ENCODE assay signal across 8 cellular contexts in genomic region chr3:157543491-157544035, GRCh38. TPM values are rescaled to one million over a fixed set of nuclear protein-coding genes. Genes with fewer than 3 reads are reported as not detected.
A peak's percentile ranks its signal among the peaks of the same experiment; 100 is the strongest.
DNase-seq lines count a peak whose midpoint lies in the region; ATAC-seq and TF ChIP-seq lines count a peak whose summit lies in the region.

No MANE protein-coding gene starts in this region.

- no peaks in the 10 kb centered on the region for H3K27me3 ChIP-seq in brain microvascular endothelial cell (replicated peaks)
- no peaks in the 10 kb centered on the region for H3K27me3 ChIP-seq in right cardiac atrium (ENCODE audit: control insufficient read depth, insufficient read depth)

- peak overlapping the region; percentile 41 for H3K27ac Mint-ChIP-seq in Calu3 (ENCODE audit: unreplicated experiment)

- CTCF ChIA-PET in Calu3 (lab: Charles Lee), result interaction anchor here (0.6 to 3.4 kb wide), 7 partner anchors 12 to 938 kb away, joined by 3 to 27 read pairs (median 5); partner anchors contain the start of gene VEPH1

- H3K36me3 Mint-ChIP-seq in Calu3 (ENCODE audit: insufficient read depth, unreplicated experiment), result peaks cover 15% of the 10 kb centered on the region

- H3K9me3 ChIP-seq in right cardiac atrium (ENCODE audit: control insufficient read depth, low read length), result peaks cover 2% of the 10 kb centered on the region

- BruUV-seq in Calu3 (replicated peaks; lab: Mats Ljungman, UMichigan), result TSS peak; percentile 53

- in situ Hi-C loops in brain microvascular endothelial cell (cut with HindIII; ENCODE audit: low pct_ligation_motif_present, low sequenced_read_pairs), result no loop called here

- H3K9me3 Mint-ChIP-seq in Calu3 (ENCODE audit: low read depth, unreplicated experiment), result peaks cover 4% of the 10 kb centered on the region

- ATAC-seq in right cardiac atrium, result peak; percentile 9 to 32

- no peaks in the 10 kb centered on the region for H3K27me3 Mint-ChIP-seq in Calu3 (ENCODE audit: unreplicated experiment)

- no peaks in the 10 kb centered on the region for H3K36me3 ChIP-seq in brain microvascular endothelial cell (replicated peaks)

- TF ChIP-seq CTCF in Calu3 (IDR thresholded peaks at IDR 0.05; ENCODE audit: unreplicated experiment) (no peak), brain microvascular endothelial cell (IDR thresholded peaks at IDR 0.05; ENCODE audit: low read depth, low read length, missing control alignments) (no peak), retinal pigment epithelial cell (conservative IDR thresholded peaks at IDR 0.05; ENCODE audit: low read depth, low read length) (no peak)

- DNase-seq in Calu3 (no peak), brain microvascular endothelial cell (no peak), right cardiac atrium (peak in 1 of 3 donors; percentile 28), retinal pigment epithelial cell (ENCODE audit: low read depth) (no peak), NAMALWA (ENCODE audit: low spot score) (no peak), UCSD-AML1 (lab: John Stamatoyannopoulos, UW; ENCODE audit: unreplicated experiment) (no peak), NCI-H187 treated with DMSO at 0.1 percent for 48 hours (lab: John Stamatoyannopoulos, UW) (no peak)
- DNase-seq in stimulated activated CD4-positive, alpha-beta T cell treated with anti-CD3 and anti-CD28 coated beads, Interleukin-2, amount 100 ng/mL, for 24 hours, result no peak

- peaks cover 2% of the 10 kb centered on the region for H3K4me1 ChIP-seq in right cardiac atrium (ENCODE audit: control insufficient read depth, insufficient read depth, low read length)

- 68% methylated on average over 14 of the region's 14 CpGs for WGBS in right cardiac atrium

- intact Hi-C loops in Calu3 (cut with micrococcal nuclease; ENCODE audit: unreplicated experiment), result no loop called here
- intact Hi-C loops in right cardiac atrium (cut with DNase I), result no loop called here

- H3K4me1 Mint-ChIP-seq in Calu3 (ENCODE audit: low read depth, unreplicated experiment), result peaks cover 12% of the 10 kb centered on the region

- H3K4me3 Mint-ChIP-seq in Calu3 (ENCODE audit: low read depth, unreplicated experiment), result peak overlapping the region; percentile 82

- H3K4me3 ChIP-seq in brain microvascular endothelial cell (ENCODE audit: low read depth, low read length) (peak overlapping the region; percentile 62), right cardiac atrium (ENCODE audit: low read length) (peak overlapping the region; percentile 40), retinal pigment epithelial cell (ENCODE audit: low read length) (peak overlapping the region; percentile 58)

- no peak overlapping the region for H3K27ac ChIP-seq in brain microvascular endothelial cell
- H3K27ac ChIP-seq in right cardiac atrium (ENCODE audit: low read length), result peak overlapping the region; percentile 12

RNA-seq across cellular contexts. Expression of gene VEPH1, which starts 40.3 kb away (rescaled TPM):
- 26.0 and 35.1 TPM in 2 replicates for total RNA-seq in Calu3 (2022)
- under 1 TPM in 2 of 4 donors, not detected in 2; 0.22 to 0.26 TPM for total RNA-seq in right cardiac atrium
- 0.25 TPM for polyA plus RNA-seq in right cardiac atrium

Comparison
In these comparisons a context has a peak if more than half of its experiments do, and no peak if none do; other contexts are left out.
1. RNA of gene VEPH1, which starts 40.3 kb away (total RNA-seq): 26.0 to 35.1 TPM in Calu3; 0.22 to 0.26 TPM in right cardiac atrium; every median in the first group is over 10 times any median in the second.
2. Peak in every context shown above with its lines, with median percentiles within 50 percentile points of each other: H3K4me3 ChIP-seq.